ENCODE assay signal across 8 cellular contexts in genomic region chr19:55625004-55625326, GRCh38. TPM values are rescaled to one million over a fixed set of nuclear protein-coding genes. Genes with fewer than 3 reads are reported as not detected.
DNase-seq lines count a peak whose midpoint lies in the region; ATAC-seq and TF ChIP-seq lines count a peak whose summit lies in the region.

No MANE protein-coding gene starts in this region.

- no peak for ATAC-seq in activated CD8-positive, alpha-beta T cell treated with anti-CD3 and anti-CD28 coated beads for 36 hours
- no peak for ATAC-seq in stimulated activated naive B cell treated with anti-CD40 and anti-IgM and Interleukin-4, amounts not matched to agents 10 μg/mL and 1 μg/mL and 100 μg/mL, for 72 hours (replicated peaks)

- POLR2A ChIA-PET in activated CD8-positive, alpha-beta T cell treated with anti-CD3 and anti-CD28 coated beads for 36 hours (lab: Charles Lee) = interaction anchor here (0.8 to 2.0 kb wide), 8 partner anchors 13 to 32 kb away, joined by 3 to 8 read pairs (median 4); partner anchors contain the start of genes CCDC106, FIZ1 and ZNF865

- no peaks in the 10 kb centered on the region for H3K4me1 ChIP-seq in iPS-15b (ENCODE audit: control insufficient read depth, insufficient read depth, low read length)

- peak overlapping the region; percentile 64 for H3K4me3 ChIP-seq in iPS-15b (ENCODE audit: low read depth, low read length)

- no peaks in the 10 kb centered on the region for H3K27me3 ChIP-seq in iPS-15b (ENCODE audit: control insufficient read depth, insufficient read depth, low read length)

- intact Hi-C loops in activated CD8-positive, alpha-beta T cell treated with anti-CD3 and anti-CD28 coated beads for 36 hours (cut with micrococcal nuclease) = loop anchor here (5.0 kb wide), 1 partner anchor 108 kb away; no protein-coding TSS in a partner anchor

- peaks cover 47% of the 10 kb centered on the region for H3K4me1 Mint-ChIP-seq in activated CD8-positive, alpha-beta T cell treated with anti-CD3 and anti-CD28 coated beads for 36 hours (ENCODE audit: low read depth)
- H3K4me1 Mint-ChIP-seq in stimulated activated naive B cell treated with anti-CD40 and anti-IgM and Interleukin-4, amounts not matched to agents 10 μg/mL and 1 μg/mL and 100 μg/mL, for 72 hours = peaks cover 8 to 25% of the 10 kb centered on the region in 2 donors

- CTCF ChIA-PET in activated CD8-positive, alpha-beta T cell treated with anti-CD3 and anti-CD28 coated beads for 36 hours (lab: Charles Lee) = interaction anchor here (0.9 to 3.3 kb wide), 6 partner anchors 8 to 121 kb away, joined by 3 to 20 read pairs (median 6); partner anchors contain the start of gene ZNF865

- H3K36me3 Mint-ChIP-seq in activated CD8-positive, alpha-beta T cell treated with anti-CD3 and anti-CD28 coated beads for 36 hours (ENCODE audit: low read depth) = peaks cover 11% of the 10 kb centered on the region
- H3K36me3 Mint-ChIP-seq in stimulated activated naive B cell treated with anti-CD40 and anti-IgM and Interleukin-4, amounts not matched to agents 10 μg/mL and 1 μg/mL and 100 μg/mL, for 72 hours = peaks cover 4 to 21% of the 10 kb centered on the region in 2 donors

- H3K27ac Mint-ChIP-seq in activated CD8-positive, alpha-beta T cell treated with anti-CD3 and anti-CD28 coated beads for 36 hours = peak overlapping the region; percentile 24
- peak overlapping the region; percentile 99 for H3K27ac Mint-ChIP-seq in stimulated activated naive B cell treated with anti-CD40 and anti-IgM and Interleukin-4, amounts not matched to agents 10 μg/mL and 1 μg/mL and 100 μg/mL, for 72 hours

- peaks cover 4% of the 10 kb centered on the region for H3K36me3 ChIP-seq in iPS-15b (ENCODE audit: control insufficient read depth, insufficient read depth, low read length)

- TF ChIP-seq CTCF in activated CD8-positive, alpha-beta T cell treated with anti-CD3 and anti-CD28 coated beads for 36 hours (IDR thresholded peaks at IDR 0.05) = no peak

- peak overlapping the region; percentile 82 for H3K4me3 Mint-ChIP-seq in activated CD8-positive, alpha-beta T cell treated with anti-CD3 and anti-CD28 coated beads for 36 hours
- H3K4me3 Mint-ChIP-seq in stimulated activated naive B cell treated with anti-CD40 and anti-IgM and Interleukin-4, amounts not matched to agents 10 μg/mL and 1 μg/mL and 100 μg/mL, for 72 hours = peak overlapping the region; percentile 91 to 97

- no peaks in the 10 kb centered on the region for H3K9me3 ChIP-seq in iPS-15b (ENCODE audit: control insufficient read depth, insufficient read depth, low read length)

- peaks cover 6% of the 10 kb centered on the region for H3K27me3 Mint-ChIP-seq in activated CD8-positive, alpha-beta T cell treated with anti-CD3 and anti-CD28 coated beads for 36 hours
- H3K27me3 Mint-ChIP-seq in stimulated activated naive B cell treated with anti-CD40 and anti-IgM and Interleukin-4, amounts not matched to agents 10 μg/mL and 1 μg/mL and 100 μg/mL, for 72 hours = peaks cover 0 to 4% of the 10 kb centered on the region in 2 donors

- no peaks in the 10 kb centered on the region for H3K9me3 Mint-ChIP-seq in activated CD8-positive, alpha-beta T cell treated with anti-CD3 and anti-CD28 coated beads for 36 hours
- peaks cover 2 to 3% of the 10 kb centered on the region in 2 donors for H3K9me3 Mint-ChIP-seq in stimulated activated naive B cell treated with anti-CD40 and anti-IgM and Interleukin-4, amounts not matched to agents 10 μg/mL and 1 μg/mL and 100 μg/mL, for 72 hours

- no peak overlapping the region for H3K9ac ChIP-seq in iPS-15b (ENCODE audit: low read depth, low read length)

- DNase-seq in DMS53 (lab: John Stamatoyannopoulos, UW) (peak; percentile 46), DMS53 treated with DMSO at 0.1 percent for 48 hours (lab: John Stamatoyannopoulos, UW; ENCODE audit: unreplicated experiment) (no peak), HUDEP-2 (lab: John Stamatoyannopoulos, UW; ENCODE audit: unreplicated experiment in 76 of 76) (no peak), anterior cingulate cortex (lab: John Stamatoyannopoulos, UW) (no peak), DMS79 (lab: John Stamatoyannopoulos, UW) (no peak)
- no peak for DNase-seq in activated CD8-positive, alpha-beta T cell treated with anti-CD3 and anti-CD28 coated beads for 36 hours
- no peak for DNase-seq in stimulated activated naive B cell treated with anti-CD40 and anti-IgM and Interleukin-4, amounts not matched to agents 10 μg/mL and 1 μg/mL and 100 μg/mL, for 72 hours

RNA-seq across cellular contexts. Expression of gene ZNF784, which starts 0.6 kb away (rescaled TPM):
- total RNA-seq in activated CD8-positive, alpha-beta T cell treated with anti-CD3 and anti-CD28 coated beads for 36 hours = 1 to 10 TPM; 3.6 to 3.7 TPM

RNA-seq across cellular contexts. Expression of gene ZNF580, which starts 15.8 kb away (rescaled TPM):
- total RNA-seq in activated CD8-positive, alpha-beta T cell treated with anti-CD3 and anti-CD28 coated beads for 36 hours = 10 to 100 TPM; 24.8 to 26.2 TPM

RNA-seq across cellular contexts. Expression of gene ZNF581, which starts 18.5 kb away (rescaled TPM):
- 10 to 100 TPM; 30.4 to 34.5 TPM for total RNA-seq in activated CD8-positive, alpha-beta T cell treated with anti-CD3 and anti-CD28 coated beads for 36 hours

RNA-seq across cellular contexts. Expression of gene ZNF865, which starts 19.5 kb away (rescaled TPM):
- 10 to 100 TPM; 10.6 to 11.7 TPM for total RNA-seq in activated CD8-positive, alpha-beta T cell treated with anti-CD3 and anti-CD28 coated beads for 36 hours

RNA-seq across cellular contexts. Expression of gene CCDC106, which starts 23.0 kb away (rescaled TPM):
- 10 to 100 TPM in 1 of 2 experiments, 1 to 10 TPM in 1; 8.8 to 11.2 TPM for total RNA-seq in activated CD8-positive, alpha-beta T cell treated with anti-CD3 and anti-CD28 coated beads for 36 hours
